ENCODE assay signal across 24 cellular contexts in genomic region chr2:122412360-122412759, GRCh38.
DNase-seq lines count a peak whose midpoint lies in the region; ATAC-seq and TF ChIP-seq lines count a peak whose summit lies in the region.
"Had no signal": no experiment of that assay in that cellular context is flagged by ENCODE, and none has a peak within 500 bp of the region (broad histone marks: within the 10 kb centered on the region; RNA-seq: fewer than 3 reads in every experiment).

No MANE protein-coding gene starts in this region.

- intact Hi-C loops in colonic mucosa (cut with DNase I) = no loop called here

- ATAC-seq in T-helper 17 cell = no peak
- ATAC-seq: left lobe of liver; stimulated activated memory B cell treated with anti-CD40 and anti-IgM and Interleukin-4, amounts not matched to agents 10 μg/mL and 1 μg/mL and 100 μg/mL, for 72 hours had no signal

- H3K9me3 ChIP-seq in T-helper 17 cell (ENCODE audit: control insufficient read depth, low read length, poor library complexity, severe bottlenecking) (peaks cover 2% of the 10 kb centered on the region), colonic mucosa (no peaks in the 10 kb centered on the region)
- H3K9me3 ChIP-seq: suprapubic skin, upper lobe of left lung had no signal

- H3K27me3 Mint-ChIP-seq in T-helper 17 cell = no peaks in the 10 kb centered on the region
- H3K27me3 Mint-ChIP-seq: activated B cell treated with CpG ODN at 0.5 μM for 24 hours; IgD-negative memory B cell; memory B cell; stimulated activated memory B cell treated with anti-CD40 and anti-IgM and Interleukin-4, amounts not matched to agents 10 μg/mL and 1 μg/mL and 100 μg/mL, for 72 hours had no signal

- H3K9ac ChIP-seq in colonic mucosa (ENCODE audit: low read depth in 2 of 2, low read length in 2 of 2) = no peak overlapping the region

- no peaks in the 10 kb centered on the region for H3K27me3 ChIP-seq in colonic mucosa
- H3K27me3 ChIP-seq: suprapubic skin, upper lobe of left lung had no signal

- H3K4me3 ChIP-seq in colonic mucosa = no peak overlapping the region
- H3K4me3 ChIP-seq: suprapubic skin, upper lobe of left lung had no signal

- no peaks in the 10 kb centered on the region for H3K4me1 Mint-ChIP-seq in T-helper 17 cell
- H3K4me1 Mint-ChIP-seq: activated B cell treated with CpG ODN at 0.5 μM for 24 hours; memory B cell; nephron progenitor cell; stimulated activated memory B cell treated with anti-CD40 and anti-IgM and Interleukin-4, amounts not matched to agents 10 μg/mL and 1 μg/mL and 100 μg/mL, for 72 hours had no signal

- no peaks in the 10 kb centered on the region for H3K36me3 ChIP-seq in colonic mucosa
- H3K36me3 ChIP-seq: suprapubic skin, upper lobe of left lung had no signal

- no peak overlapping the region for H3K4me3 Mint-ChIP-seq in T-helper 17 cell
- H3K4me3 Mint-ChIP-seq: activated B cell treated with CpG ODN at 0.5 μM for 24 hours; endodermal cell; IgD-negative memory B cell; memory B cell; nephron progenitor cell; stimulated activated memory B cell treated with anti-CD40 and anti-IgM and Interleukin-4, amounts not matched to agents 10 μg/mL and 1 μg/mL and 100 μg/mL, for 72 hours had no signal

- H3K36me3 Mint-ChIP-seq in T-helper 17 cell (ENCODE audit: low read depth) = no peaks in the 10 kb centered on the region
- H3K36me3 Mint-ChIP-seq: IgD-negative memory B cell; memory B cell; stimulated activated memory B cell treated with anti-CD40 and anti-IgM and Interleukin-4, amounts not matched to agents 10 μg/mL and 1 μg/mL and 100 μg/mL, for 72 hours had no signal

- no peaks in the 10 kb centered on the region for H3K4me1 ChIP-seq in colonic mucosa
- H3K4me1 ChIP-seq: suprapubic skin, upper lobe of left lung had no signal

- no peak overlapping the region for H3K27ac Mint-ChIP-seq in T-helper 17 cell
- H3K27ac Mint-ChIP-seq: activated B cell treated with CpG ODN at 0.5 μM for 24 hours; endodermal cell; IgD-negative memory B cell; memory B cell; nephron progenitor cell; stimulated activated memory B cell treated with anti-CD40 and anti-IgM and Interleukin-4, amounts not matched to agents 10 μg/mL and 1 μg/mL and 100 μg/mL, for 72 hours had no signal

- DNase-seq in NCI-H146 (lab: John Stamatoyannopoulos, UW) (peak; percentile 39), NCI-H146 treated with DMSO at 0.1 percent for 48 hours (lab: John Stamatoyannopoulos, UW; ENCODE audit: unreplicated experiment) (no peak), NCI-H1694 (lab: John Stamatoyannopoulos, UW) (peak; percentile 86), NCI-H748 (lab: John Stamatoyannopoulos, UW; ENCODE audit: unreplicated experiment) (peak; percentile 84), retina (peak; percentile 6), T-helper 17 cell (no peak), colonic mucosa (no peak)
- DNase-seq in central memory CD4-positive, alpha-beta T cell = no peak
- DNase-seq: activated B cell treated with CpG ODN at 0.5 μM for 24 hours; activated CD4-positive, alpha-beta T cell treated with anti-CD3 and anti-CD28 coated beads, Interleukin-2, amount 50 U/mL, for 1 hour; activated gamma-delta T cell; activated T-cell treated with anti-CD3 and anti-CD28 coated beads, Interleukin-2, amount 50 U/mL, for 1 hour; Calu3; dermis blood vessel endothelial cell; endodermal cell; head of caudate nucleus; nephron progenitor cell; T-helper 1 cell; upper lobe of left lung had no signal

- no peak overlapping the region for H3K27ac ChIP-seq in colonic mucosa
- H3K27ac ChIP-seq: suprapubic skin, upper lobe of left lung had no signal

- no peak for TF ChIP-seq CTCF in colonic mucosa (IDR thresholded peaks at IDR 0.05)

Comparison
In these comparisons a context has a peak if more than half of its experiments do, and no peak if none do; other contexts are left out.
1. DNase-seq: peak in NCI-H146 (single experiment), NCI-H1694 (single experiment), NCI-H748 (single experiment) and retina (single experiment); none in NCI-H146 treated with DMSO at 0.1 percent for 48 hours (single experiment), T-helper 17 cell (0 of 3), central memory CD4-positive, alpha-beta T cell (single experiment) and colonic mucosa (single experiment).